9 cellular contexts compared by ENCODE assay signal in genomic region chr2:120820885-120821279, GRCh38.
A peak's percentile ranks its signal among the peaks of the same experiment; 100 is the strongest.
DNase-seq lines count a peak whose midpoint lies in the region; ATAC-seq and TF ChIP-seq lines count a peak whose summit lies in the region.
"Had no signal": no experiment of that assay in that cellular context is flagged by ENCODE, and none has a peak within 500 bp of the region (broad histone marks: within the 10 kb centered on the region; RNA-seq: fewer than 3 reads in every experiment).

No MANE protein-coding gene starts in this region.

- H3K4me1 ChIP-seq in right cardiac atrium (ENCODE audit: control insufficient read depth, insufficient read depth, low read length) (peaks cover 5% of the 10 kb centered on the region), skeletal muscle satellite cell (ENCODE audit: control insufficient read depth, insufficient read depth, low read length) (peaks cover 51% of the 10 kb centered on the region), prostate gland (replicated peaks) (no peaks in the 10 kb centered on the region)

- H3K27me3 Mint-ChIP-seq in T-helper 17 cell, result peaks cover 12% of the 10 kb centered on the region

- H3K9me3 ChIP-seq in T-helper 17 cell (ENCODE audit: control insufficient read depth, low read length, poor library complexity, severe bottlenecking), result no peaks in the 10 kb centered on the region
- no peaks in the 10 kb centered on the region for H3K9me3 ChIP-seq in right cardiac atrium (ENCODE audit: control insufficient read depth, low read length)
- H3K9me3 ChIP-seq in skeletal muscle satellite cell (replicated peaks; ENCODE audit: low read length), result no peaks in the 10 kb centered on the region
- no peaks in the 10 kb centered on the region for H3K9me3 ChIP-seq in prostate gland

- peak overlapping the region; percentile 21 for H3K4me3 Mint-ChIP-seq in T-helper 17 cell

- no peaks in the 10 kb centered on the region for H3K27me3 ChIP-seq in right cardiac atrium (ENCODE audit: control insufficient read depth, insufficient read depth)
- H3K27me3 ChIP-seq in skeletal muscle satellite cell (ENCODE audit: control insufficient read depth, insufficient read depth, low read length), result no peaks in the 10 kb centered on the region
- H3K27me3 ChIP-seq in prostate gland (replicated peaks; ENCODE audit: insufficient read depth), result no peaks in the 10 kb centered on the region

- H3K4me1 Mint-ChIP-seq in T-helper 17 cell, result no peaks in the 10 kb centered on the region

- peak overlapping the region; percentile 71 for H3K4me2 ChIP-seq in skeletal muscle satellite cell (ENCODE audit: low read length)

- TF ChIP-seq CTCF in prostate gland (IDR thresholded peaks at IDR 0.05), result no peak

- no peak overlapping the region for H3K27ac Mint-ChIP-seq in T-helper 17 cell

- intact Hi-C loops in right cardiac atrium (cut with DNase I), result no loop called here
- intact Hi-C loops in prostate gland (cut with DNase I), result no loop called here

- DNase-seq in T-helper 17 cell (no peak), right cardiac atrium (peak in 2 of 3 donors; percentile 48 to 69), prostate gland (ENCODE audit: low spot score) (no peak)
- DNase-seq: stimulated activated CD8-positive, alpha-beta memory T cell treated with anti-CD3 and anti-CD28 coated beads, Interleukin-4, amount 100 ng/mL, for 48 hours had no signal

- no peak overlapping the region for H3K27ac ChIP-seq in right cardiac atrium (ENCODE audit: low read length)
- peak overlapping the region in 1 of 2 donors; percentile 33 for H3K27ac ChIP-seq in prostate gland

- peak overlapping the region; percentile 30 for H3K9ac ChIP-seq in skeletal muscle satellite cell (ENCODE audit: low read depth, low read length)

- H3K36me3 ChIP-seq in skeletal muscle satellite cell (ENCODE audit: insufficient read depth, low read length) (no peaks in the 10 kb centered on the region), prostate gland (no peaks in the 10 kb centered on the region)

- WGBS in right cardiac atrium, result 49% methylated on average over 12 of the region's 12 CpGs
- 16% methylated on average over 12 of the region's 12 CpGs for WGBS in prostate gland

- ATAC-seq in GM19351 (IDR thresholded peaks at IDR 0.05; ENCODE audit: unreplicated experiment), result peak; percentile 68
- ATAC-seq in T-helper 17 cell, result no peak
- peak in 1 of 2 donors; percentile 13 for ATAC-seq in right cardiac atrium
- ATAC-seq in GM18511 (IDR thresholded peaks at IDR 0.05; ENCODE audit: unreplicated experiment), result no peak
- no peak for ATAC-seq in GM21723 (IDR thresholded peaks at IDR 0.05; ENCODE audit: unreplicated experiment)
- ATAC-seq in HG02870 (IDR thresholded peaks at IDR 0.05; ENCODE audit: unreplicated experiment), result no peak

- no peaks in the 10 kb centered on the region for H3K36me3 Mint-ChIP-seq in T-helper 17 cell (ENCODE audit: low read depth)

- TF ChIP-seq POLR2A in prostate gland (IDR thresholded peaks at IDR 0.05), result no peak

- no peak overlapping the region for H3K4me3 ChIP-seq in right cardiac atrium (ENCODE audit: low read length)
- peak overlapping the region; percentile 41 for H3K4me3 ChIP-seq in skeletal muscle satellite cell (ENCODE audit: low read length)
- no peak overlapping the region for H3K4me3 ChIP-seq in prostate gland

Comparison
In these comparisons a context has a peak if more than half of its experiments do, and no peak if none do; other contexts are left out.
1. DNase-seq: peak in right cardiac atrium (2 of 3); none in T-helper 17 cell (0 of 3) and prostate gland (single experiment).